Comparison of ENCODE assay signal across 22 cellular contexts in genomic region chr16:12964466-12964865, GRCh38.
"Had no signal": no experiment of that assay in that cellular context is flagged by ENCODE, and none has a peak within 500 bp of the region (broad histone marks: within the 10 kb centered on the region; RNA-seq: fewer than 3 reads in every experiment).

No MANE protein-coding gene starts in this region.

- ATAC-seq: left cardiac atrium; left lung; mucosa of descending colon; stimulated activated naive B cell treated with anti-CD40 and anti-IgM and Interleukin-4, amounts not matched to agents 10 μg/mL and 1 μg/mL and 100 μg/mL, for 72 hours had no signal

- H3K4me3 ChIP-seq: colonic mucosa, esophagus muscularis mucosa, left lung, mucosa of descending colon, neural progenitor cell, right atrium auricular region, sigmoid colon, skin epidermis, spleen, suprapubic skin, transverse colon, vagina had no signal

- DNase-seq: colonic mucosa; effector CD8-positive, alpha-beta T cell; endodermal cell; foreskin melanocyte; immature natural killer cell; islet precursor cell; left cardiac atrium; left lung; mesenchymal stem cell; mucosa of descending colon; naive B cell; sigmoid colon; spleen; stimulated activated CD4-positive, alpha-beta T cell treated with anti-CD3 and anti-CD28 coated beads, Interleukin-4, amount 100 ng/mL, for 4 hours; stimulated activated naive B cell treated with anti-CD40 and anti-IgM and Interleukin-4, amounts not matched to agents 10 μg/mL and 1 μg/mL and 100 μg/mL, for 72 hours; transverse colon had no signal
